8 cellular contexts compared by ENCODE assay signal in the genomic region with DNA sequence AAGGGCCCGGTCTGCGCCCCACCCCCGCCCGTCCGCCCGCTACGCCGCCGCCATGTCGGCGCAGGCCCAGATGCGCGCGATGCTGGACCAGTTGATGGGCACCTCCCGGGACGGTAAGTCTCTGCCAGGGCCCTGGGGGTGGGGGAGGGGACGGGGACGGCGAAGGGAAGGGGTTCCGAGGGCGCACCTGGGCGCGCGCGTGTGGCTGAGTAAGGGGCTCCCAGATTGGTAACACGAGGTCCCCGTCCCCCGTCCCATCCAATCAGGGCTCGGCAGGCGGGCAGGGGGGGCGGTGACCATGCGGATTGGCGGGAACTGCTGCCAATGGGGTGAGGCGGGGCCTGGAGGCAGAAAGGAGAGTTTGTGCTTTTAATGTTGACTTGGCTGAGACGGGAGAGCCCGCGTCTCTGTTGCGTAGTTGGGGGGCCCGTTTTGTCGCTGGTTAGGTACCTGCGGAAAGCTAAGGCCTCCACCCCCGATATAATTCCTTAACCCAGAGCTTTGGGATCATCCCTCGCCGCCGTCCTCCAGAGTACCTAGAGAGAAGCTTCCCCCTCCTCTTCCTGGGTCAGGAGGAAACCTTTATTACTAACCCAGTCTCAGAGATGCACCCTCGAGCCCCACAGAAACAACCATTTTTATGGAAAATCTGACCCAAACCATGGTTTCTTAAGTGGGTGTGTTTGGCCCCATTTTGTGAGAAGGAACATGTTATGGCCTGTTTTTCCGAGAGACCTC. TPM values are rescaled to one million over a fixed set of nuclear protein-coding genes. Genes with fewer than 3 reads are reported as not detected.
DNase-seq lines count a peak whose midpoint lies in the region; ATAC-seq and TF ChIP-seq lines count a peak whose summit lies in the region.

No MANE protein-coding gene starts in this region.

- no peaks in the 10 kb centered on the region for H3K9me3 Mint-ChIP-seq in CD4-positive, CD25-positive, alpha-beta regulatory T cell

- peaks cover 12% of the 10 kb centered on the region for H3K27me3 Mint-ChIP-seq in CD4-positive, CD25-positive, alpha-beta regulatory T cell

- H3K36me3 Mint-ChIP-seq in CD4-positive, CD25-positive, alpha-beta regulatory T cell, result peaks cover 3% of the 10 kb centered on the region

- peaks cover 32% of the 10 kb centered on the region for H3K4me1 ChIP-seq in CD4-positive, CD25-positive, alpha-beta regulatory T cell (ENCODE audit: control insufficient read depth, insufficient read depth, low read length, poor library complexity, severe bottlenecking)
- H3K4me1 ChIP-seq in liver (ENCODE audit: control insufficient read depth in 4 of 4, insufficient read depth in 4 of 4, low read length in 3 of 4), result peaks cover 8 to 32% (median 19%) of the 10 kb centered on the region in 4 donors

- H3K4me3 ChIP-seq in CD4-positive, CD25-positive, alpha-beta regulatory T cell (ENCODE audit: low read depth, low read length), result peak overlapping the region; percentile 99
- peak overlapping the region; percentile 94 to 98 (median 97) for H3K4me3 ChIP-seq in liver (ENCODE audit: low read depth in 1 of 3, low read length in 3 of 3)

- peak; percentile 77 to 80 for ATAC-seq in CD4-positive, CD25-positive, alpha-beta regulatory T cell (ENCODE audit: low read depth in 2 of 2)
- ATAC-seq in GM19397 (IDR thresholded peaks at IDR 0.05; ENCODE audit: unreplicated experiment), result peak; percentile 61
- ATAC-seq in HG03565 (IDR thresholded peaks at IDR 0.05; ENCODE audit: unreplicated experiment), result peak; percentile 38

- H3K9me3 ChIP-seq in CD4-positive, CD25-positive, alpha-beta regulatory T cell (ENCODE audit: control insufficient read depth in 2 of 2, low read length in 2 of 2), result no peaks in the 10 kb centered on the region
- no peaks in the 10 kb centered on the region for H3K9me3 ChIP-seq in liver (ENCODE audit: control insufficient read depth in 4 of 4, low read length in 3 of 4)

- peak in 1 of 2 donors; percentile 18 for TF ChIP-seq RAD21 in liver (IDR thresholded peaks at IDR 0.05)

- H3K27ac Mint-ChIP-seq in CD4-positive, CD25-positive, alpha-beta regulatory T cell, result peak overlapping the region; percentile 99 to 100 (median 99)

- H3K36me3 ChIP-seq in CD4-positive, CD25-positive, alpha-beta regulatory T cell (ENCODE audit: control insufficient read depth, insufficient read depth, low read length), result peaks cover 13% of the 10 kb centered on the region
- peaks cover 0 to 10% (median 3%) of the 10 kb centered on the region in 4 donors for H3K36me3 ChIP-seq in liver (ENCODE audit: control insufficient read depth in 4 of 4, insufficient read depth in 3 of 4, low read depth in 1 of 4, low read length in 3 of 4)

- TF ChIP-seq CTCF in liver (IDR thresholded peaks at IDR 0.05; ENCODE audit: low read depth, low read length, missing input control), result no peak

- H3K27ac ChIP-seq in CD4-positive, CD25-positive, alpha-beta regulatory T cell (ENCODE audit: insufficient read depth, low read length, poor library complexity, severe bottlenecking), result peak overlapping the region; percentile 100
- peak overlapping the region; percentile 97 to 100 for H3K27ac ChIP-seq in liver (ENCODE audit: low read depth in 1 of 2, low read length in 2 of 2)

- peak overlapping the region; percentile 95 to 100 (median 99) for H3K4me3 Mint-ChIP-seq in CD4-positive, CD25-positive, alpha-beta regulatory T cell

- no peaks in the 10 kb centered on the region for H3K27me3 ChIP-seq in CD4-positive, CD25-positive, alpha-beta regulatory T cell (ENCODE audit: control insufficient read depth, insufficient read depth, low read length)
- H3K27me3 ChIP-seq in liver (ENCODE audit: control insufficient read depth in 4 of 4, insufficient read depth in 4 of 4, low read length in 3 of 4), result no peaks in the 10 kb centered on the region

- peak; percentile 97 to 98 (median 97) for DNase-seq in CD4-positive, CD25-positive, alpha-beta regulatory T cell
- DNase-seq in NCI-H748 treated with DMSO at 0.1 percent for 48 hours (lab: John Stamatoyannopoulos, UW) (peak; percentile 94), dermis blood vessel endothelial cell (peak; percentile 97)
- peak; percentile 98 to 99 for DNase-seq in activated CD4-positive, alpha-beta T cell treated with anti-CD3 and anti-CD28 coated beads, Interleukin-2, amount 50 U/mL, for 48 hours
- peak; percentile 97 for DNase-seq in stimulated activated CD4-positive, alpha-beta T cell treated with anti-CD3 and anti-CD28 coated beads, Interleukin-2, amount 100 ng/mL, for 48 hours

- WGBS in liver, result under 1% methylated on average over 47 of the region's 47 CpGs

- peaks cover 25 to 60% (median 46%) of the 10 kb centered on the region in 4 donors for H3K4me1 Mint-ChIP-seq in CD4-positive, CD25-positive, alpha-beta regulatory T cell

- H3K9ac ChIP-seq in liver (ENCODE audit: low read depth in 1 of 2, low read length in 2 of 2), result peak overlapping the region; percentile 92 to 95

TF ChIP-seq in liver, 16 proteins besides CTCF, POLR2A, EP300 and RAD21:
- TF ChIP-seq SP1 (IDR thresholded peaks at IDR 0.05) (peak; percentile 54), JUND (IDR thresholded peaks at IDR 0.05) (no peak), TAF1 (conservative IDR thresholded peaks at IDR 0.05) (peak; percentile 25), HNF4A (conservative IDR thresholded peaks at IDR 0.05) (no peak), FOXA2 (IDR thresholded peaks at IDR 0.05) (no peak), FOXA1 (IDR thresholded peaks at IDR 0.05) (no peak), NR2F2 (IDR thresholded peaks at IDR 0.05) (no peak), RXRA (IDR thresholded peaks at IDR 0.05) (no peak), EGR1 (IDR thresholded peaks at IDR 0.05; ENCODE audit: low read depth in 2 of 2) (no peak), YY1 (IDR thresholded peaks at IDR 0.05) (peak; percentile 81)
- TF ChIP-seq, protein P1, sequence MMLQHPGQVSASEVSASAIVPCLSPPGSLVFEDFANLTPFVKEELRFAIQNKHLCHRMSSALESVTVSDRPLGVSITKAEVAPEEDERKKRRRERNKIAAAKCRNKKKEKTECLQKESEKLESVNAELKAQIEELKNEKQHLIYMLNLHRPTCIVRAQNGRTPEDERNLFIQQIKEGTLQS (IDR thresholded peaks at IDR 0.05), result no peak
- TF ChIP-seq, protein P2, sequence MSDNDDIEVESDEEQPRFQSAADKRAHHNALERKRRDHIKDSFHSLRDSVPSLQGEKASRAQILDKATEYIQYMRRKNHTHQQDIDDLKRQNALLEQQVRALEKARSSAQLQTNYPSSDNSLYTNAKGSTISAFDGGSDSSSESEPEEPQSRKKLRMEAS (IDR thresholded peaks at IDR 0.05), result peak; percentile 4
- TF ChIP-seq, protein P3, sequence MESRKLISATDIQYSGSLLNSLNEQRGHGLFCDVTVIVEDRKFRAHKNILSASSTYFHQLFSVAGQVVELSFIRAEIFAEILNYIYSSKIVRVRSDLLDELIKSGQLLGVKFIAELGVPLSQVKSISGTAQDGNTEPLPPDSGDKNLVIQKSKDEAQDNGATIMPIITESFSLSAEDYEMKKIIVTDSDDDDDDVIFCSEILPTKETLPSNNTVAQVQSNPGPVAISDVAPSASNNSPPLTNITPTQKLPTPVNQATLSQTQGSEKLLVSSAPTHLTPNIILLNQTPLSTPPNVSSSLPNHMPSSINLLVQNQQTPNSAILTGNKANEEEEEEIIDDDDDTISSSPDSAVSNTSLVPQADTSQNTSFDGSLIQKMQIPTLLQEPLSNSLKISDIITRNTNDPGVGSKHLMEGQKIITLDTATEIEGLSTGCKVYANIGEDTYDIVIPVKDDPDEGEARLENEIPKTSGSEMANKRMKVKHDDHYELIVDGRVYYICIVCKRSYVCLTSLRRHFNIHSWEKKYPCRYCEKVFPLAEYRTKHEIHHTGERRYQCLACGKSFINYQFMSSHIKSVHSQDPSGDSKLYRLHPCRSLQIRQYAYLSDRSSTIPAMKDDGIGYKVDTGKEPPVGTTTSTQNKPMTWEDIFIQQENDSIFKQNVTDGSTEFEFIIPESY (IDR thresholded peaks at IDR 0.05), result no peak
- TF ChIP-seq, protein P4, sequence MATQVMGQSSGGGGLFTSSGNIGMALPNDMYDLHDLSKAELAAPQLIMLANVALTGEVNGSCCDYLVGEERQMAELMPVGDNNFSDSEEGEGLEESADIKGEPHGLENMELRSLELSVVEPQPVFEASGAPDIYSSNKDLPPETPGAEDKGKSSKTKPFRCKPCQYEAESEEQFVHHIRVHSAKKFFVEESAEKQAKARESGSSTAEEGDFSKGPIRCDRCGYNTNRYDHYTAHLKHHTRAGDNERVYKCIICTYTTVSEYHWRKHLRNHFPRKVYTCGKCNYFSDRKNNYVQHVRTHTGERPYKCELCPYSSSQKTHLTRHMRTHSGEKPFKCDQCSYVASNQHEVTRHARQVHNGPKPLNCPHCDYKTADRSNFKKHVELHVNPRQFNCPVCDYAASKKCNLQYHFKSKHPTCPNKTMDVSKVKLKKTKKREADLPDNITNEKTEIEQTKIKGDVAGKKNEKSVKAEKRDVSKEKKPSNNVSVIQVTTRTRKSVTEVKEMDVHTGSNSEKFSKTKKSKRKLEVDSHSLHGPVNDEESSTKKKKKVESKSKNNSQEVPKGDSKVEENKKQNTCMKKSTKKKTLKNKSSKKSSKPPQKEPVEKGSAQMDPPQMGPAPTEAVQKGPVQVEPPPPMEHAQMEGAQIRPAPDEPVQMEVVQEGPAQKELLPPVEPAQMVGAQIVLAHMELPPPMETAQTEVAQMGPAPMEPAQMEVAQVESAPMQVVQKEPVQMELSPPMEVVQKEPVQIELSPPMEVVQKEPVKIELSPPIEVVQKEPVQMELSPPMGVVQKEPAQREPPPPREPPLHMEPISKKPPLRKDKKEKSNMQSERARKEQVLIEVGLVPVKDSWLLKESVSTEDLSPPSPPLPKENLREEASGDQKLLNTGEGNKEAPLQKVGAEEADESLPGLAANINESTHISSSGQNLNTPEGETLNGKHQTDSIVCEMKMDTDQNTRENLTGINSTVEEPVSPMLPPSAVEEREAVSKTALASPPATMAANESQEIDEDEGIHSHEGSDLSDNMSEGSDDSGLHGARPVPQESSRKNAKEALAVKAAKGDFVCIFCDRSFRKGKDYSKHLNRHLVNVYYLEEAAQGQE (IDR thresholded peaks at IDR 0.05), result peak; percentile 10

RNA-seq across cellular contexts. Expression of gene LUC7L2, which starts 0.7 kb away (rescaled TPM):
- total RNA-seq in CD4-positive, CD25-positive, alpha-beta regulatory T cell, result 190 TPM
- 10 to 100 TPM; 56.9 to 74.7 (median 59.4) TPM for polyA plus RNA-seq in CD4-positive, CD25-positive, alpha-beta regulatory T cell
- total RNA-seq in dermis blood vessel endothelial cell, result 38.8 and 53.2 TPM in 2 replicates
- 10 to 100 TPM; 28.2 to 38.9 TPM for total RNA-seq in liver
- 10 to 100 TPM; 16.2 to 17.5 TPM for polyA plus RNA-seq in liver

RNA-seq across cellular contexts. Expression of gene FMC1, which starts 19.2 kb away (rescaled TPM):
- 3.4 TPM for total RNA-seq in CD4-positive, CD25-positive, alpha-beta regulatory T cell
- 10 to 100 TPM; 42.2 to 56.8 (median 56.4) TPM for polyA plus RNA-seq in CD4-positive, CD25-positive, alpha-beta regulatory T cell
- 6.3 and 9.7 TPM in 2 replicates for total RNA-seq in dermis blood vessel endothelial cell
- 10 to 100 TPM in 1 of 2 donors, 1 to 10 TPM in 1; 5.5 to 11.1 TPM for total RNA-seq in liver
- polyA plus RNA-seq in liver, result 10 to 100 TPM; 10.0 to 76.3 TPM

Comparison
In these comparisons a context has a peak if more than half of its experiments do, and no peak if none do; other contexts are left out.
1. Peak in every context shown above with its lines: DNase-seq, ATAC-seq, H3K4me3 ChIP-seq and H3K27ac ChIP-seq.